ENCODE assay signal across 1 cellular context in the genomic region with DNA sequence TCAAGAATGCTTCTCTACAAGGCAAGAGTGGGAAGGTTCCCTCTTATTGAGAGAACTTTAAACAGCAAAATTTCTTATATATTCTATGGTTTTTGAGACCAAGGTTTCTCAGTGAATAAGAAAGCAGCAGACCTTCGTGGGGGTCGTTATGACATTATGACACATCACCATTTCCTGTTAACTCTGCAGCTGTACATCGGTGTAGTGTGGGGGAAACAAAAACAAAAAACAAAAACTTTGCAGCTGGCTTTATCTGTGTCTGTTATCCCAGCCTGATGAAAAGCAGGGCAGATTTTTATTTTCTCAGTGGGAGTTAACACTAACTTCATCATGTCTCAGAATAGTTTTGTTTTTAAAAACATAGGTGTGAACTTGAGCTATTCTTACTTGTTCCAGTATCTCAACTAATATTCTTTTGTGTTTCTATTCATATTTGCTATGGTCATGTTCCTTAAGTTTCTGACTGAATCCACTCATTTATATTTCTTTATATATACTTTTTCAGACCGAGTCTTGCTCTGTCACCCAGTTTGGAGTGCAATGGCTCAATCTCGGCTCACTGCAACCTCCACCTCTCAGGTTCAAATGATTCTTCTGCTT.
TF ChIP-seq lines count a peak whose summit lies in the region.

No MANE protein-coding gene starts in this region.

TF ChIP-seq in A549, 52 proteins besides CTCF, POLR2A, EP300 and RAD21 (continued from another document):
- TF ChIP-seq, protein P1, sequence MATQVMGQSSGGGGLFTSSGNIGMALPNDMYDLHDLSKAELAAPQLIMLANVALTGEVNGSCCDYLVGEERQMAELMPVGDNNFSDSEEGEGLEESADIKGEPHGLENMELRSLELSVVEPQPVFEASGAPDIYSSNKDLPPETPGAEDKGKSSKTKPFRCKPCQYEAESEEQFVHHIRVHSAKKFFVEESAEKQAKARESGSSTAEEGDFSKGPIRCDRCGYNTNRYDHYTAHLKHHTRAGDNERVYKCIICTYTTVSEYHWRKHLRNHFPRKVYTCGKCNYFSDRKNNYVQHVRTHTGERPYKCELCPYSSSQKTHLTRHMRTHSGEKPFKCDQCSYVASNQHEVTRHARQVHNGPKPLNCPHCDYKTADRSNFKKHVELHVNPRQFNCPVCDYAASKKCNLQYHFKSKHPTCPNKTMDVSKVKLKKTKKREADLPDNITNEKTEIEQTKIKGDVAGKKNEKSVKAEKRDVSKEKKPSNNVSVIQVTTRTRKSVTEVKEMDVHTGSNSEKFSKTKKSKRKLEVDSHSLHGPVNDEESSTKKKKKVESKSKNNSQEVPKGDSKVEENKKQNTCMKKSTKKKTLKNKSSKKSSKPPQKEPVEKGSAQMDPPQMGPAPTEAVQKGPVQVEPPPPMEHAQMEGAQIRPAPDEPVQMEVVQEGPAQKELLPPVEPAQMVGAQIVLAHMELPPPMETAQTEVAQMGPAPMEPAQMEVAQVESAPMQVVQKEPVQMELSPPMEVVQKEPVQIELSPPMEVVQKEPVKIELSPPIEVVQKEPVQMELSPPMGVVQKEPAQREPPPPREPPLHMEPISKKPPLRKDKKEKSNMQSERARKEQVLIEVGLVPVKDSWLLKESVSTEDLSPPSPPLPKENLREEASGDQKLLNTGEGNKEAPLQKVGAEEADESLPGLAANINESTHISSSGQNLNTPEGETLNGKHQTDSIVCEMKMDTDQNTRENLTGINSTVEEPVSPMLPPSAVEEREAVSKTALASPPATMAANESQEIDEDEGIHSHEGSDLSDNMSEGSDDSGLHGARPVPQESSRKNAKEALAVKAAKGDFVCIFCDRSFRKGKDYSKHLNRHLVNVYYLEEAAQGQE (IDR thresholded peaks at IDR 0.05), result no peak
- no peak for TF ChIP-seq JUNB (IDR thresholded peaks at IDR 0.05)
